Comparison of ENCODE assay signal across 6 cellular contexts in genomic region chr9:123745933-123746332, GRCh38.
"Had no signal": no experiment of that assay in that cellular context is flagged by ENCODE, and none has a peak within 500 bp of the region (broad histone marks: within the 10 kb centered on the region; RNA-seq: fewer than 3 reads in every experiment).

No MANE protein-coding gene starts in this region.

- DNase-seq: IMR-90, KBM-7, KG1 had no signal

- ATAC-seq: K562 had no signal

- FAIRE-seq: HTR-8/SVneo, K562 had no signal

- H3K4me3 ChIP-seq: K562 had no signal

- H3K27ac ChIP-seq: HL-60 had no signal
